Comparison of ENCODE assay signal across 1 cellular context in genomic region chr1:153626929-153627796, GRCh38.
TF ChIP-seq lines count a peak whose summit lies in the region.

S100A13 (minus strand) TSS chr1:153627505; CDS start chr1:153626472, 1,033 bp downstream.

TF ChIP-seq in GM23338, 12 proteins besides CTCF, POLR2A, EP300 and RAD21 (continued from another document):
- TF ChIP-seq ZNF462 (CRISPR knock-in tag; IDR thresholded peaks at IDR 0.05) = peak; percentile 58; the same call in 1 of the 2 replicates
